Comparison of ENCODE assay signal across 23 cellular contexts in the genomic region with DNA sequence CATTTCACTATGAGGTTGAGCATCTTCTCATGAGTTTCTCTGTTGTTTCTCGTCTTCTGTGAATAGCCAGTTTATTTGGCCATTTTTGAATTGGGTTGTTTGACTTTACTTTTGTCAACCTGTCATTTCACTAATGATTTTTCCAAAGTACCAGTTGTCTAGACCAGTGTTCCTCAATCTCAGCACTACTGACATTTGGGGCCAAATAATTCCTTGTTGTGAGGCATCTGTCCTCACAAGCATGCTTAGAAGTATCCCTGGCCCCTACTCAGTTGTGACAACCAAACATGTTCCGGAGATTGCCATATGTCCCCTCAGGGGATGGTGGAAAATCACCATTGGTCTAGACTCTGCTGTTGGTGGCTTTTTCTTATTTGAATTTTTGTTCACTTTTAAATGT.
DNase-seq lines count a peak whose midpoint lies in the region; ATAC-seq, FAIRE-seq and TF ChIP-seq lines count a peak whose summit lies in the region.
"Had no signal": no experiment of that assay in that cellular context is flagged by ENCODE, and none has a peak within 500 bp of the region (broad histone marks: within the 10 kb centered on the region; RNA-seq: fewer than 3 reads in every experiment).

No MANE protein-coding gene starts in this region.

- FAIRE-seq in K562 (lab: Jason Lieb, UNC): no peak
- FAIRE-seq in small intestine (lab: Jason Lieb, UNC): no peak
- FAIRE-seq: A204.1, D721Med, GM12878, GM12892, GM18507 had no signal

- peaks cover 13% of the 10 kb centered on the region for H3K4me1 ChIP-seq in DOHH2 (ENCODE audit: control insufficient read depth, low read length)
- peaks cover 15% of the 10 kb centered on the region for H3K4me1 ChIP-seq in Loucy (ENCODE audit: insufficient read depth, low read length, poor library complexity, severe bottlenecking)
- no peaks in the 10 kb centered on the region for H3K4me1 ChIP-seq in K562 (replicated peaks in 1 of 2; ENCODE audit: control insufficient read depth in 2 of 2, insufficient read depth in 2 of 2, low read length in 2 of 2)
- H3K4me1 ChIP-seq in GM23338 (ENCODE audit: insufficient read depth): no peaks in the 10 kb centered on the region
- no peaks in the 10 kb centered on the region for H3K4me1 ChIP-seq in small intestine (ENCODE audit: control insufficient read depth in 2 of 2, insufficient read depth in 1 of 2, low read depth in 1 of 2, low read length in 1 of 2)
- H3K4me1 ChIP-seq: BLaER1 treated with 17β-estradiol and CSF1 and Interleukin-3, amounts not matched to agents 10 nM and 100 nM; Caco-2 had no signal

- in situ Hi-C loops in K562 (cut with MboI): no loop called here

- H3K79me2 ChIP-seq in DOHH2 (ENCODE audit: control insufficient read depth, low read length) (no peaks in the 10 kb centered on the region), Loucy (ENCODE audit: insufficient read depth, low read length) (no peaks in the 10 kb centered on the region), K562 (ENCODE audit: control insufficient read depth, insufficient read depth, low read length) (no peaks in the 10 kb centered on the region), GM23338 (replicated peaks; ENCODE audit: insufficient read depth) (no peaks in the 10 kb centered on the region)

- DNase-seq in K562 (ENCODE audit: extremely low read depth in 1 of 4, low spot score in 3 of 4): peak in 1 of 4 experiments; percentile 38
- no peak for DNase-seq in GM23338 (ENCODE audit: low spot score)
- no peak for DNase-seq in small intestine
- DNase-seq in activated effector memory CD4-positive, alpha-beta T cell treated with Interleukin-2 at 50 U/mL for 16 hours: no peak
- DNase-seq: 8988T; ACHN; Caco-2; Calu3; CD4-positive, alpha-beta T cell; DMS79 treated with DMSO at 0.1 percent for 48 hours; EL; GDM1 had no signal

- H3K36me3 ChIP-seq in DOHH2 (ENCODE audit: control insufficient read depth, low read length) (no peaks in the 10 kb centered on the region), Loucy (ENCODE audit: insufficient read depth, low read length) (no peaks in the 10 kb centered on the region), K562 (ENCODE audit: control insufficient read depth, insufficient read depth, low read length) (no peaks in the 10 kb centered on the region), GM23338 (ENCODE audit: insufficient read depth) (0 out of 2 replicates have a peak, but pooled peaks cover 3% of the 10 kb centered on the region), small intestine (ENCODE audit: control insufficient read depth in 2 of 2, insufficient read depth in 2 of 2, low read length in 2 of 2) (no peaks in the 10 kb centered on the region)

- H3F3A ChIP-seq in DOHH2 (ENCODE audit: control insufficient read depth, insufficient read depth) (no peaks in the 10 kb centered on the region), Loucy (ENCODE audit: low read depth) (no peaks in the 10 kb centered on the region), GM23338 (replicated peaks; ENCODE audit: low read depth) (no peaks in the 10 kb centered on the region)

- no peak for TF ChIP-seq EP300 in K562 (IDR thresholded peaks at IDR 0.05; ENCODE audit: low read length)

- POLR2A ChIA-PET in K562 (lab: Yijun Ruan, JAX): interaction anchor here (0.6 to 2.6 kb wide), 4 partner anchors 8 to 133 kb away, joined by 3 to 9 read pairs (median 5); no protein-coding TSS in a partner anchor

- H3K9me2 ChIP-seq in DOHH2 (replicated peaks; ENCODE audit: control insufficient read depth, low read length) (no peaks in the 10 kb centered on the region), Loucy (replicated peaks; ENCODE audit: low read depth, low read length) (no peaks in the 10 kb centered on the region), GM23338 (ENCODE audit: insufficient read depth) (no peaks in the 10 kb centered on the region)

- H3K27ac ChIP-seq in DOHH2 (ENCODE audit: low read depth, low read length): no peak overlapping the region
- H3K27ac ChIP-seq in K562 (ENCODE audit: extremely low read depth, low read depth, low read length): no peak overlapping the region
- H3K27ac ChIP-seq in GM23338 (ENCODE audit: low read depth): no peak overlapping the region
- H3K27ac ChIP-seq in small intestine (ENCODE audit: low read depth in 1 of 2, low read length in 1 of 2): no peak overlapping the region
- H3K27ac ChIP-seq: BLaER1 treated with 17β-estradiol and CSF1 and Interleukin-3, amounts not matched to agents 10 nM and 100 nM; C4-2B had no signal

- TF ChIP-seq CTCF in DOHH2 (IDR thresholded peaks at IDR 0.05; ENCODE audit: low read depth, low read length, poor library complexity, severe bottlenecking): no peak
- TF ChIP-seq CTCF in Loucy (conservative IDR thresholded peaks at IDR 0.05; ENCODE audit: low read length): no peak
- no peak for TF ChIP-seq CTCF in K562 (IDR thresholded peaks at IDR 0.05 in 2 of 3, conservative IDR thresholded peaks at IDR 0.05 in 1 of 3; ENCODE audit: insufficient read depth in 2 of 3, low read depth in 1 of 3, low read length in 3 of 3)
- no peak for TF ChIP-seq CTCF in GM23338 (conservative IDR thresholded peaks at IDR 0.05; ENCODE audit: low read depth in 2 of 2)

- intact Hi-C loops in K562 (cut with micrococcal nuclease): no loop called here

- TF ChIP-seq POLR2A in K562 (conservative IDR thresholded peaks at IDR 0.05): no peak

- ATAC-seq in K562 (no peak), GM23338 (no peak), HG03135 (IDR thresholded peaks at IDR 0.05; ENCODE audit: unreplicated experiment) (no peak)
- ATAC-seq: CD8-positive, alpha-beta T cell had no signal

- CTCF ChIA-PET in K562 (lab: Yijun Ruan, JAX; ENCODE audit: low intra/inter-chr PET ratio): no interaction called here

- H3K4me1 Mint-ChIP-seq in GM23338: no peaks in the 10 kb centered on the region

- H2AFZ ChIP-seq in Loucy (ENCODE audit: low read length): no peak overlapping the region
- H2AFZ ChIP-seq in K562 (ENCODE audit: low read depth, low read length): no peak overlapping the region
- no peak overlapping the region for H2AFZ ChIP-seq in GM23338

- H3K36me3 Mint-ChIP-seq in GM23338 (ENCODE audit: low read depth): peaks cover 6% of the 10 kb centered on the region; the same call in 2 of the 3 replicates
- H3K36me3 Mint-ChIP-seq: CD8-positive, alpha-beta T cell had no signal

- H4K20me1 ChIP-seq in DOHH2 (ENCODE audit: control insufficient read depth, insufficient read depth, low read depth, low read length) (no peaks in the 10 kb centered on the region), Loucy (ENCODE audit: insufficient read depth, low read length, poor library complexity, severe bottlenecking) (no peaks in the 10 kb centered on the region), K562 (replicated peaks; ENCODE audit: control insufficient read depth, insufficient read depth, low read length) (no peaks in the 10 kb centered on the region), GM23338 (replicated peaks; ENCODE audit: insufficient read depth) (no peaks in the 10 kb centered on the region)
- H4K20me1 ChIP-seq: BLaER1 treated with 17β-estradiol and CSF1 and Interleukin-3, amounts not matched to agents 10 nM and 100 nM had no signal

- peaks cover 7% of the 10 kb centered on the region for H3K27me3 Mint-ChIP-seq in GM23338 (ENCODE audit: insufficient read depth, low read depth, poor library complexity)

- no peak for TF ChIP-seq RAD21 in K562 (CRISPR knock-in tag; conservative IDR thresholded peaks at IDR 0.05 in 1 of 2, IDR thresholded peaks at IDR 0.05 in 1 of 2)

- no peaks in the 10 kb centered on the region for H3K9me1 ChIP-seq in K562 (ENCODE audit: control insufficient read depth, insufficient read depth, low read length)

- H3K9me3 ChIP-seq in DOHH2 (ENCODE audit: control insufficient read depth, insufficient read depth, low read length) (peaks cover 29% of the 10 kb centered on the region), Loucy (ENCODE audit: insufficient read depth, low read depth, low read length) (no peaks in the 10 kb centered on the region; the same call in 1 of the 2 replicates), K562 (replicated peaks; ENCODE audit: control insufficient read depth, insufficient read depth, low read depth, low read length) (peaks cover 7% of the 10 kb centered on the region), small intestine (ENCODE audit: control insufficient read depth, low read depth) (no peaks in the 10 kb centered on the region)

- peaks cover 74% of the 10 kb centered on the region for H3K9me3 Mint-ChIP-seq in GM23338

- H3K27ac Mint-ChIP-seq in GM23338: no peak overlapping the region
- H3K27ac Mint-ChIP-seq: CD4-positive, alpha-beta T cell; CD8-positive, alpha-beta T cell had no signal

- H3K4me3 Mint-ChIP-seq in GM23338: no peak overlapping the region
- H3K4me3 Mint-ChIP-seq: CD4-positive, alpha-beta T cell; CD8-positive, alpha-beta T cell had no signal

- no peak overlapping the region for H3K9ac ChIP-seq in Loucy (ENCODE audit: low read depth, low read length, poor library complexity, severe bottlenecking)
- H3K9ac ChIP-seq in K562 (ENCODE audit: insufficient read depth in 1 of 2, low read depth in 2 of 2, low read length in 2 of 2): no peak overlapping the region
- H3K9ac ChIP-seq: BLaER1 treated with 17β-estradiol and CSF1 and Interleukin-3, amounts not matched to agents 10 nM and 100 nM had no signal

- 0 out of 2 replicates have a peak overlapping the region, but pooled peaks have one; percentile 6 for H3K4me2 ChIP-seq in DOHH2 (ENCODE audit: low read length)
- peak overlapping the region; percentile 29 for H3K4me2 ChIP-seq in Loucy (ENCODE audit: low read depth, low read length, poor library complexity, severe bottlenecking)
- H3K4me2 ChIP-seq in K562 (ENCODE audit: insufficient read depth, low read length): no peak overlapping the region
- H3K4me2 ChIP-seq in GM23338: no peak overlapping the region
- H3K4me2 ChIP-seq: BLaER1 treated with 17β-estradiol and CSF1 and Interleukin-3, amounts not matched to agents 10 nM and 100 nM had no signal

- no TSS peak for BruUV-seq in K562 (replicated peaks; lab: Mats Ljungman, UMichigan)

- under 1% methylated on average over 2 of the region's 2 CpGs for WGBS in K562 (ENCODE audit: insufficient coverage, low coverage, missing lambda C conversion rate)
- 65 to 74% (median 70%) methylated on average over 2 of the region's 2 CpGs for WGBS in small intestine, 3 donors

- H3K4me3 ChIP-seq in DOHH2 (ENCODE audit: low read length) (no peak overlapping the region), Loucy (ENCODE audit: low read length, poor library complexity, severe bottlenecking) (no peak overlapping the region), K562 (no peak overlapping the region), GM23338 (no peak overlapping the region), small intestine (ENCODE audit: low read depth in 1 of 2, low read length in 2 of 2) (no peak overlapping the region)
- H3K4me3 ChIP-seq: BLaER1 treated with 17β-estradiol and CSF1 and Interleukin-3, amounts not matched to agents 10 nM and 100 nM; GM12878 had no signal

- no peaks in the 10 kb centered on the region for H3K27me3 ChIP-seq in DOHH2 (ENCODE audit: control insufficient read depth, low read length)
- no peaks in the 10 kb centered on the region for H3K27me3 ChIP-seq in Loucy (ENCODE audit: insufficient read depth, low read length, poor library complexity, severe bottlenecking)
- H3K27me3 ChIP-seq in K562 (ENCODE audit: control insufficient read depth in 2 of 2, insufficient read depth in 2 of 2, low read length in 2 of 2): peaks cover 8 to 15% of the 10 kb centered on the region in 2 experiments; a peak in 3 of 5 replicates
- peaks cover 6% of the 10 kb centered on the region; the same call in 1 of the 2 replicates for H3K27me3 ChIP-seq in GM23338 (ENCODE audit: insufficient read depth)
- H3K27me3 ChIP-seq in small intestine (ENCODE audit: control insufficient read depth in 2 of 2, insufficient read depth in 2 of 2, low read length in 2 of 2): no peaks in the 10 kb centered on the region
- H3K27me3 ChIP-seq: BLaER1 treated with 17β-estradiol and CSF1 and Interleukin-3, amounts not matched to agents 10 nM and 100 nM had no signal

Comparison
In these comparisons a context has a peak if more than half of its experiments do, and no peak if none do; other contexts are left out.
1. H3K4me2 ChIP-seq: peak in DOHH2 (single experiment) and Loucy (single experiment); none in K562 (single experiment) and GM23338 (single experiment).